In the genomic region with DNA sequence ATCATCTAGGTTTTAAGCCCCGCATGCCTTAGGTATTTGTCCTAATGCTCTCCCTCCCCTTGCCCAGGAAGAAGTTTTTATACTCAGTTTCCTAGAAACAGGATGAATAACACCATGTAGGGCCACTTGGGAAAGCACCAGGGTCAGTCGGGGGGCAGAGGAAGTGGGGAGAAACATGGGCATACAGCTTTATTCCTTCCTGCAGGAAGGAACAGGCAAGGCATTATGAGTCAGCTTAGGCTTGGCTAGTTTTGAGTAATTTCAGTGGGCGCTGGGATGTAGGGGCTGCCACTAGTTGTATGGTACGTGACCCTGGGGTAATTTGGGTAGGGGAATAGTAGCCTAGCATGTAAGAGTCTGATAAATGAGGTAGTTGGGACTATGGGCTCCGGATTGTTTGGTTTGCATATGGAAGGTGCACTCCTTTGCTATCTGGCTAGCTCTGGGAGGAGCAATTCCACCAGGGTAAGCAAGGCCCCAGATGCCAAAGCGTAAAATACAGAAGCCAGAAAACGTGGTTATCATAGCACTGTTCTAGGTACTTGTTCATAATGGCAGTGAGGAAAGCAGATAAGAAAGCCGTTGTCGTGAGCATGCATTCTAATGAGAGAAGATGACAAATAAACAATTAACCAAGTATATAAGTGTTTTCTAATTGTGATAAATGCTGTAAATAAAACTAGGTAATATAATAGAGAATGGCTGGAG, we compare ENCODE assay signal across 9 cellular contexts. TPM values are rescaled to one million over a fixed set of nuclear protein-coding genes. Genes with fewer than 3 reads are reported as not detected.
DNase-seq lines count a peak whose midpoint lies in the region; ATAC-seq and TF ChIP-seq lines count a peak whose summit lies in the region.
"Had no signal": no experiment of that assay in that cellular context is flagged by ENCODE, and none has a peak within 500 bp of the region (broad histone marks: within the 10 kb centered on the region; RNA-seq: fewer than 3 reads in every experiment).

No MANE protein-coding gene starts in this region.

- DNase-seq in Right ventricle myocardium inferior (ENCODE audit: missing footprints) (no peak), Right ventricle myocardium superior (no peak), RWPE2 (ENCODE audit: low spot score) (peak; percentile 75), fibroblast of peridontal ligament (ENCODE audit: extremely low read depth) (peak; percentile 25), stromal cell of bone marrow (ENCODE audit: low read depth) (peak; percentile 55), NCI-H345 (lab: John Stamatoyannopoulos, UW) (no peak), activated gamma-delta T cell (lab: John Stamatoyannopoulos, UW) (no peak), A673 (ENCODE audit: low spot score) (no peak)

- H3K36me3 ChIP-seq in RWPE2 (ENCODE audit: low read depth) (peaks cover 3% of the 10 kb centered on the region; the same call in 1 of the 2 replicates), A673 (ENCODE audit: insufficient read depth, low read length, poor library complexity, severe bottlenecking) (no peaks in the 10 kb centered on the region)

- POLR2A ChIA-PET in A673 (lab: Charles Lee; ENCODE audit: low non-redundant PET) = no interaction called here

- H3K27ac ChIP-seq in RWPE2 (ENCODE audit: poor library complexity, severe bottlenecking) = peak overlapping the region; percentile 38
- no peak overlapping the region for H3K27ac ChIP-seq in A673 (ENCODE audit: low read depth, low read length, poor library complexity, severe bottlenecking)

- no peak overlapping the region for H3K4me3 ChIP-seq in RWPE2 (ENCODE audit: severe bottlenecking)
- H3K4me3 ChIP-seq in A673 (ENCODE audit: low read depth, low read length, poor library complexity, severe bottlenecking) = no peak overlapping the region

- ATAC-seq in Right ventricle myocardium inferior = peak; percentile 39
- no peak for ATAC-seq in Right ventricle myocardium superior (ENCODE audit: poor library complexity)
- ATAC-seq in RWPE2 (ENCODE audit: low read depth) = peak; percentile 97
- ATAC-seq: activated CD4-positive, CD25-positive, alpha-beta regulatory T cell treated with anti-CD3 and anti-CD28 coated beads, Interleukin-2, amount 50 U/mL, for 24 hours had no signal

- H3K4me1 ChIP-seq in RWPE2 (ENCODE audit: insufficient read depth, poor library complexity, severe bottlenecking) (peaks cover 23% of the 10 kb centered on the region), A673 (ENCODE audit: insufficient read depth, low read length, poor library complexity, severe bottlenecking) (no peaks in the 10 kb centered on the region)

- CTCF ChIA-PET in A673 (lab: Charles Lee) = no interaction called here

- TF ChIP-seq CTCF in RWPE2 (IDR thresholded peaks at IDR 0.05; ENCODE audit: poor library complexity, severe bottlenecking) (no peak), A673 (conservative IDR thresholded peaks at IDR 0.05; ENCODE audit: low read depth, low read length) (no peak)

- no peaks in the 10 kb centered on the region for H3K27me3 ChIP-seq in RWPE2 (ENCODE audit: insufficient read depth, poor library complexity, severe bottlenecking)
- no peaks in the 10 kb centered on the region for H3K27me3 ChIP-seq in A673 (replicated peaks; ENCODE audit: insufficient read depth, low read depth, low read length, poor library complexity)

- intact Hi-C loops in Right ventricle myocardium inferior (cut with DNase I) (no loop called here), Right ventricle myocardium superior (cut with DNase I) (no loop called here), A673 (cut with micrococcal nuclease; ENCODE audit: unreplicated experiment) (no loop called here)

- no peaks in the 10 kb centered on the region for H3K9me3 ChIP-seq in RWPE2 (ENCODE audit: severe bottlenecking)
- no peaks in the 10 kb centered on the region for H3K9me3 ChIP-seq in A673 (ENCODE audit: low read depth, low read length, poor library complexity, severe bottlenecking)

- no TSS peak for BruUV-seq in A673 (replicated peaks; lab: Mats Ljungman, UMichigan)

RNA-seq across cellular contexts. Expression of a gene that starts 24.8 kb away (rescaled TPM):
- total RNA-seq in Right ventricle myocardium inferior (9.9 TPM), Right ventricle myocardium superior (10.3 TPM), A673 (2021) (30.2 and 31.0 TPM in 2 replicates)

Comparison
In these comparisons a context has a peak if more than half of its experiments do, and no peak if none do; other contexts are left out.
1. DNase-seq: peak in RWPE2 (single experiment), fibroblast of peridontal ligament (single experiment) and stromal cell of bone marrow (single experiment); none in Right ventricle myocardium inferior (single experiment), Right ventricle myocardium superior (single experiment), NCI-H345 (single experiment), activated gamma-delta T cell (single experiment) and A673 (single experiment).